14 cellular contexts compared by ENCODE assay signal in the genomic region with DNA sequence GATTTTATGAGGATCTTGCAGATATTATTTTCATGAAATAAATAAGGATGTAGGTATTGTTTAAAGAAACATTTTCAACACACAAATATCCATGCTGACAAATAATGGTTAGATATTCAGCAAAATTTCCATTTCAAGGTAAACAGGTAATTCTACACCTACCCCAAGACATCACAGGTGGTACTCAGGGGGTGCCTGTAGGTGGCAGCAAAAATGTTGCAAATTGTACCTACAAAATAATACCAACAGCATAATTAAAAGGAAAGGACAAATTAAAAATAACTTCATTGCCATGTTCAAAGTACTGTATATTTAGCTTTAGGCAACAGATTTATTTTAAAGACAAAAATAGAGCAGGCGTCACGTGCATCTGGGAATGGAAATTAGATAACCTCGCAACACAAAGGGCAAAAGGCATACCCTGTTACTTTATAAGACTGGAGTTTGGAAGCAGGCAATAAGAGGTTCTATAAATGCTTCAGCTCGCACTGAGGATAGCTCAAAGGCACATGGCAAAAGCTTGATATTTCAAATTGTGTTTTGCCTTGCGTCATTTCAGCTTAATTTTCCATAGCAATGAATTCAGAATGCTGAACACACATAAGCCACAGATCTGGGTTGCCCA.
DNase-seq lines count a peak whose midpoint lies in the region; ATAC-seq, FAIRE-seq and TF ChIP-seq lines count a peak whose summit lies in the region.
"Had no signal": no experiment of that assay in that cellular context is flagged by ENCODE, and none has a peak within 500 bp of the region (broad histone marks: within the 10 kb centered on the region; RNA-seq: fewer than 3 reads in every experiment).

No MANE protein-coding gene starts in this region.

- 47% methylated on average over 5 of the region's 5 CpGs for WGBS in right lobe of liver (ENCODE audit: insufficient coverage, low coverage, low lambda C conversion rate, missing lambda C conversion rate)
- WGBS in transverse colon (ENCODE audit: low coverage in 1 of 2), 2 donors, result 72 to 79% methylated on average over 2 to 5 of the region's 5 CpGs

- H3K4me1 ChIP-seq in KMS-11 (ENCODE audit: low read depth, poor library complexity, severe bottlenecking) (no peaks in the 10 kb centered on the region), right lobe of liver (no peaks in the 10 kb centered on the region), transverse colon (no peaks in the 10 kb centered on the region)
- H3K4me1 ChIP-seq: tibial nerve had no signal

- H3K27ac ChIP-seq in KMS-11 (no peak overlapping the region), right lobe of liver (no peak overlapping the region), transverse colon (no peak overlapping the region)
- H3K27ac ChIP-seq: tibial nerve had no signal

- no peak overlapping the region for H3K9ac ChIP-seq in KMS-11

- H3K4me3 ChIP-seq in KMS-11 (IDR thresholded peaks at IDR 0.05; ENCODE audit: insufficient read depth, low read depth, low read length), result no peak overlapping the region
- no peak overlapping the region for H3K4me3 ChIP-seq in bronchial epithelial cell (ENCODE audit: low read depth, low read length)
- no peak overlapping the region for H3K4me3 ChIP-seq in right lobe of liver
- H3K4me3 ChIP-seq in transverse colon, result no peak overlapping the region
- H3K4me3 ChIP-seq: tibial nerve had no signal

- ATAC-seq in right lobe of liver, result no peak
- ATAC-seq: HCT116 had no signal

- no peaks in the 10 kb centered on the region for H4K20me1 ChIP-seq in KMS-11 (ENCODE audit: insufficient read depth)

- no peak overlapping the region for H2AFZ ChIP-seq in KMS-11 (ENCODE audit: low read depth)

- no peak for TF ChIP-seq EP300 in transverse colon (IDR thresholded peaks at IDR 0.05; ENCODE audit: low read depth)

- H3K9me3 ChIP-seq in right lobe of liver (no peaks in the 10 kb centered on the region), transverse colon (no peaks in the 10 kb centered on the region)
- H3K9me3 ChIP-seq: tibial nerve had no signal

- no peak for TF ChIP-seq POLR2A in right lobe of liver (IDR thresholded peaks at IDR 0.05)
- TF ChIP-seq POLR2A in GM12892 (IDR thresholded peaks at IDR 0.05; ENCODE audit: low read depth, low read length), result no peak
- no peak for TF ChIP-seq POLR2A in transverse colon (IDR thresholded peaks at IDR 0.05)

- in situ Hi-C loops in transverse colon (cut with MboI; ENCODE audit: low pct_ligation_motif_present in 1 of 4, low pct_unique_long_range_greater_than_20kb in 1 of 4, low sequenced_read_pairs in 3 of 4), result no loop called here

- H3K27me3 ChIP-seq in KMS-11 (ENCODE audit: insufficient read depth, low read depth) (no peaks in the 10 kb centered on the region), bronchial epithelial cell (ENCODE audit: control insufficient read depth, insufficient read depth, low read length) (no peaks in the 10 kb centered on the region), right lobe of liver (peaks cover 0 to 4% of the 10 kb centered on the region in 2 donors), transverse colon (no peaks in the 10 kb centered on the region)
- H3K27me3 ChIP-seq: tibial nerve had no signal

- DNase-seq in NCI-H1105 treated with DMSO at 0.1 percent for 48 hours (lab: John Stamatoyannopoulos, UW), result peak; percentile 33
- no peak for DNase-seq in NCI-H1105 (lab: John Stamatoyannopoulos, UW)
- DNase-seq in bronchial epithelial cell (ENCODE audit: low read depth), result peak; percentile 5
- DNase-seq in right lobe of liver, result no peak
- no peak for DNase-seq in GM03348 (ENCODE audit: low spot score)
- DNase-seq in GM12892 (ENCODE audit: insufficient read length), result no peak
- no peak for DNase-seq in transverse colon
- DNase-seq: activated CD4-positive, CD25-positive, alpha-beta regulatory T cell treated with anti-CD3 and anti-CD28 coated beads, Interleukin-2, amount 50 U/mL, for 72 hours; cerebellar nuclear complex had no signal

- H3K79me2 ChIP-seq in KMS-11 (ENCODE audit: insufficient read depth, low read depth), result no peaks in the 10 kb centered on the region

- no peak overlapping the region for H3K4me2 ChIP-seq in KMS-11

- TF ChIP-seq CTCF in KMS-11 (conservative IDR thresholded peaks at IDR 0.05; ENCODE audit: low read depth, low read length) (peak; percentile 29; the same call in 1 of the 2 replicates), bronchial epithelial cell (IDR thresholded peaks at IDR 0.05; ENCODE audit: insufficient read depth, low read length, severe bottlenecking) (no peak), right lobe of liver (IDR thresholded peaks at IDR 0.05) (peak; percentile 26 to 46 (median 34)), transverse colon (IDR thresholded peaks at IDR 0.05) (no peak)

- H3K36me3 ChIP-seq in KMS-11 (ENCODE audit: insufficient read depth), result no peaks in the 10 kb centered on the region
- H3K36me3 ChIP-seq in bronchial epithelial cell (ENCODE audit: control insufficient read depth, insufficient read depth, low read length), result no peaks in the 10 kb centered on the region
- H3K36me3 ChIP-seq in right lobe of liver, result no peaks in the 10 kb centered on the region
- no peaks in the 10 kb centered on the region for H3K36me3 ChIP-seq in transverse colon
- H3K36me3 ChIP-seq: tibial nerve had no signal

- FAIRE-seq in bronchial epithelial cell (lab: Jason Lieb, UNC), result no peak
- FAIRE-seq in GM12892 (lab: Jason Lieb, UNC), result no peak
- FAIRE-seq: A204.1, frontal cortex had no signal

- intact Hi-C loops in right lobe of liver (cut with DNase I), result no loop called here
- intact Hi-C loops in transverse colon (cut with DNase I; ENCODE audit: low total_unique reads), result no loop called here

Comparison
In these comparisons a context has a peak if more than half of its experiments do, and no peak if none do; other contexts are left out.
1. DNase-seq: peak in NCI-H1105 treated with DMSO at 0.1 percent for 48 hours (single experiment) and bronchial epithelial cell (single experiment); none in NCI-H1105 (single experiment), right lobe of liver (0 of 3), GM03348 (single experiment), GM12892 (single experiment) and transverse colon (single experiment).
2. CTCF ChIP-seq: peak in KMS-11 (single experiment) and right lobe of liver (4 of 4); none in bronchial epithelial cell (single experiment) and transverse colon (0 of 5).